In the genomic region with DNA sequence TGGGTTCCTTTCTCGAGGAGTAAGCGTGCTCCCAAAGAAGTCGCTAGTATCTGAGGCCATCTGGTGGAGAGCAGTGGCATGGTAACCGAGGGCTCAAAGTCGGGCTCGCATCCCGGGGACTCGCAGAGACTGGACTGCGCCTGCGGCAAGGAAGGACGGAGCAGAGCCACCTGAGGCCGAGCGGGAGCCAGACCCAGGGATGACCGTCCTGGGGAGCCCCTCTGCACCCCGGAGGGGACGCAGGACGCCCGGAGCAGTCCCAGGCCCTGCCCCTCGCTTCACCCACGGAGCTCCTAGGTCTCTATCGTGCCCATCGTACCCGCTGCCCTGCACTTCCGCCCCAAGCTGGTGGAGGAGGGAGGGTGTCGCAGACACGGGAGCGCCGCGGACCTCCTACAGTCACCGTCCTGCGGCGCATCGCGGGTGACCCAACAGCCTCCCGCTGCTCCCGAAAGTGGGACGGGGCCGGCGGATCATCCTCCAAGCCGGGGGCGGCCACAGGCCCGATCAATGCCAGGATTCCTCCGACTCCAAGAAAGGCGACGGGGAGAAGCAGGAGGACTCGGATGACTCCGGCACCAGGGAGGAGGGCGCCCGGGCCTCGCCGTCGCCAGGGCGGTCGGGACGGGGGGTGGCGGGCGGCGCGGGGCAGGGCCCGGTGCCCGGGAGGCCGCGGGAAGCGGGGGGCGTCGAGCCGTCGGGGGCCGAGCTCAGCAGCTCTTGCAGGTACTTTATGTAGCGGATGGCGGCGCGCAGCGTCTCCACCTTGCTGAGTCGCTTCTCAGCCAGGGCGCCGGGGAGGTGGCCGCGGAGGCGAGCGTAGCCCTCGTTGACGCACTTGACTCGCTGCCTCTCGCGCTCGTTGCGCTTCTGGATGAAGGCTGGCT, we compare ENCODE assay signal across 8 cellular contexts. TPM values are rescaled to one million over a fixed set of nuclear protein-coding genes. Genes with fewer than 3 reads are reported as not detected.
DNase-seq lines count a peak whose midpoint lies in the region; ATAC-seq and TF ChIP-seq lines count a peak whose summit lies in the region.

No MANE protein-coding gene starts in this region.

- TF ChIP-seq CTCF in Calu3 (IDR thresholded peaks at IDR 0.05; ENCODE audit: unreplicated experiment) (peak; percentile 72), PC-9 (conservative IDR thresholded peaks at IDR 0.05) (peak; percentile 88), esophagus muscularis mucosa (IDR thresholded peaks at IDR 0.05) (peak; percentile 81 to 92 (median 83))

- peaks cover 80% of the 10 kb centered on the region for H3K27me3 Mint-ChIP-seq in Calu3 (ENCODE audit: unreplicated experiment)
- no peaks in the 10 kb centered on the region for H3K27me3 Mint-ChIP-seq in activated T-cell treated with anti-CD3 and anti-CD28 coated beads, Interleukin-2, amount 50 U/mL, for 4 hours (ENCODE audit: low read depth)

- H3K4me1 ChIP-seq in PC-9 (replicated peaks; ENCODE audit: insufficient read depth) (no peaks in the 10 kb centered on the region; the same call in 1 of the 2 replicates), esophagus muscularis mucosa (peaks cover 9 to 21% (median 18%) of the 10 kb centered on the region in 4 donors), muscle layer of duodenum (ENCODE audit: control insufficient read depth in 1 of 2, insufficient read depth in 2 of 2, low read length in 2 of 2) (peaks cover 0 to 15% of the 10 kb centered on the region in 2 donors)

- H3K4me3 ChIP-seq in PC-9 (peak overlapping the region; percentile 60), esophagus muscularis mucosa (peak overlapping the region; percentile 59 to 73 (median 70)), muscle layer of duodenum (ENCODE audit: low read depth in 1 of 2, low read length in 2 of 2) (peak overlapping the region; percentile 67 to 70)

- H3K36me3 ChIP-seq in PC-9 (ENCODE audit: low read depth) (no peaks in the 10 kb centered on the region), esophagus muscularis mucosa (no peaks in the 10 kb centered on the region), muscle layer of duodenum (ENCODE audit: control insufficient read depth in 1 of 2, insufficient read depth in 2 of 2, low read length in 2 of 2) (no peaks in the 10 kb centered on the region)

- peak overlapping the region; percentile 76 for H3K4me2 ChIP-seq in PC-9

- ATAC-seq in GM21529 (IDR thresholded peaks at IDR 0.05; ENCODE audit: unreplicated experiment): peak; percentile 97
- peak; percentile 90 for ATAC-seq in activated T-cell treated with anti-CD3 and anti-CD28 coated beads, Interleukin-2, amount 50 U/mL, for 4 hours

- peak overlapping the region; percentile 90 for H3K4me3 Mint-ChIP-seq in Calu3 (ENCODE audit: low read depth, unreplicated experiment)
- H3K4me3 Mint-ChIP-seq in activated T-cell treated with anti-CD3 and anti-CD28 coated beads, Interleukin-2, amount 50 U/mL, for 4 hours: peak overlapping the region; percentile 87

- H3F3A ChIP-seq in PC-9 (ENCODE audit: insufficient read depth, low read depth): no peaks in the 10 kb centered on the region

- intact Hi-C loops in Calu3 (cut with micrococcal nuclease; ENCODE audit: unreplicated experiment): loop anchor here (1.0 to 5.0 kb wide), 3 partner anchors 28 to 492 kb away; a partner anchor contains a TSS
- intact Hi-C loops in PC-9 (cut with micrococcal nuclease; ENCODE audit: unreplicated experiment): loop anchor here (1.0 to 10.0 kb wide), 6 partner anchors 28 to 560 kb away; a partner anchor contains a TSS
- intact Hi-C loops in esophagus muscularis mucosa (cut with DNase I): loop anchor here (1.0 to 5.0 kb wide), 2 partner anchors 25 to 108 kb away; no protein-coding TSS in a partner anchor

- DNase-seq in Calu3 (peak; percentile 95), PC-9 (peak; percentile 90 to 94), esophagus muscularis mucosa (ENCODE audit: extremely low spot score) (peak; percentile 96)
- peak; percentile 60 for DNase-seq in activated T-cell treated with anti-CD3 and anti-CD28 coated beads, Interleukin-2, amount 50 U/mL, for 4 hours
- DNase-seq in stimulated activated CD8-positive, alpha-beta memory T cell treated with anti-CD3 and anti-CD28 coated beads, Interleukin-7, amount 100 ng/mL, for 1 hour (ENCODE audit: low read depth in 2 of 2): peak; percentile 33 to 37

- no TSS peak for BruUV-seq in Calu3 (replicated peaks; lab: Mats Ljungman, UMichigan)
- BruUV-seq in PC-9 (replicated peaks; lab: Mats Ljungman, UMichigan): no TSS peak

- TF ChIP-seq POLR2A in esophagus muscularis mucosa (IDR thresholded peaks at IDR 0.05; ENCODE audit: low read depth): no peak

- H3K27ac ChIP-seq in PC-9: no peak overlapping the region
- peak overlapping the region; percentile 15 to 79 (median 68) for H3K27ac ChIP-seq in esophagus muscularis mucosa (replicated peaks in 1 of 4)
- H3K27ac ChIP-seq in muscle layer of duodenum (ENCODE audit: low read length): no peak overlapping the region

- peak; percentile 97 for TF ChIP-seq RAD21 in Ishikawa (IDR thresholded peaks at IDR 0.05; ENCODE audit: low read depth)

- no peaks in the 10 kb centered on the region for H3K9me3 ChIP-seq in PC-9 (ENCODE audit: insufficient read depth, low read depth)
- no peaks in the 10 kb centered on the region for H3K9me3 ChIP-seq in esophagus muscularis mucosa
- no peaks in the 10 kb centered on the region for H3K9me3 ChIP-seq in muscle layer of duodenum (ENCODE audit: control insufficient read depth in 1 of 2, low read length in 2 of 2)

- no peaks in the 10 kb centered on the region for H3K79me2 ChIP-seq in PC-9 (ENCODE audit: low read depth)

- peak overlapping the region; percentile 96 for H2AFZ ChIP-seq in PC-9

- POLR2A ChIA-PET in PC-9 (lab: Charles Lee; ENCODE audit: unreplicated experiment): interaction anchor here (0.6 kb wide), 1 partner anchor 86 kb away, joined by 7 read pairs; no protein-coding TSS in a partner anchor

- no peaks in the 10 kb centered on the region for H3K9me3 Mint-ChIP-seq in Calu3 (ENCODE audit: low read depth, unreplicated experiment)
- H3K9me3 Mint-ChIP-seq in activated T-cell treated with anti-CD3 and anti-CD28 coated beads, Interleukin-2, amount 50 U/mL, for 4 hours: no peaks in the 10 kb centered on the region

- no peaks in the 10 kb centered on the region for H3K4me1 Mint-ChIP-seq in Calu3 (ENCODE audit: low read depth, unreplicated experiment)
- H3K4me1 Mint-ChIP-seq in activated T-cell treated with anti-CD3 and anti-CD28 coated beads, Interleukin-2, amount 50 U/mL, for 4 hours (ENCODE audit: low read depth): peaks cover 9% of the 10 kb centered on the region

- peak overlapping the region; percentile 81 for H3K27ac Mint-ChIP-seq in Calu3 (ENCODE audit: unreplicated experiment)

- H4K20me1 ChIP-seq in PC-9 (ENCODE audit: insufficient read depth): no peaks in the 10 kb centered on the region

- WGBS in esophagus muscularis mucosa: 0% methylated on average over 13 of the region's 88 CpGs

- no peaks in the 10 kb centered on the region for H3K9me2 ChIP-seq in PC-9 (ENCODE audit: insufficient read depth)

- CTCF ChIA-PET in Calu3 (lab: Charles Lee) (interaction anchor here (0.6 to 2.3 kb wide), 12 partner anchors 10 to 488 kb away, joined by 3 to 26 read pairs (median 4); no protein-coding TSS in a partner anchor), PC-9 (lab: Charles Lee) (interaction anchor here (0.5 to 1.6 kb wide), 11 partner anchors 28 to 1600 kb away, joined by 3 to 11 read pairs (median 4); no protein-coding TSS in a partner anchor)

- no peaks in the 10 kb centered on the region; the same call in 1 of the 2 replicates for H3K27me3 ChIP-seq in PC-9 (ENCODE audit: insufficient read depth, low read depth)
- peaks cover 0 to 16% (median 2%) of the 10 kb centered on the region in 4 donors for H3K27me3 ChIP-seq in esophagus muscularis mucosa
- no peaks in the 10 kb centered on the region for H3K27me3 ChIP-seq in muscle layer of duodenum (ENCODE audit: low read depth, low read length)

- H3K36me3 Mint-ChIP-seq in Calu3 (ENCODE audit: insufficient read depth, unreplicated experiment): peaks cover 14% of the 10 kb centered on the region
- H3K36me3 Mint-ChIP-seq in activated T-cell treated with anti-CD3 and anti-CD28 coated beads, Interleukin-2, amount 50 U/mL, for 4 hours (ENCODE audit: insufficient read depth): no peaks in the 10 kb centered on the region

- TF ChIP-seq EP300 in Ishikawa (IDR thresholded peaks at IDR 0.05; ENCODE audit: borderline replicate concordance) (no peak), esophagus muscularis mucosa (IDR thresholded peaks at IDR 0.05) (no peak)

TF ChIP-seq in Ishikawa, 13 proteins besides CTCF, POLR2A, EP300 and RAD21:
- TF ChIP-seq TCF12 (IDR thresholded peaks at IDR 0.05; ENCODE audit: low read depth) (no peak), ZBTB7A (IDR thresholded peaks at IDR 0.05; ENCODE audit: low read depth) (0 out of 2 replicates have a peak, but pooled peaks have one; percentile 25)
- TF ChIP-seq, protein P1, sequence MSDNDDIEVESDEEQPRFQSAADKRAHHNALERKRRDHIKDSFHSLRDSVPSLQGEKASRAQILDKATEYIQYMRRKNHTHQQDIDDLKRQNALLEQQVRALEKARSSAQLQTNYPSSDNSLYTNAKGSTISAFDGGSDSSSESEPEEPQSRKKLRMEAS (IDR thresholded peaks at IDR 0.05): peak; percentile 77

RNA-seq across cellular contexts. Expression of a gene that starts 2.3 kb away (rescaled TPM):
- total RNA-seq in Calu3 (2022): not detected in 2 replicates
- not detected in 2 replicates for total RNA-seq in PC-9 (2021)
- total RNA-seq in activated T-cell treated with anti-CD3 and anti-CD28 coated beads, Interleukin-2, amount 50 U/mL, for 4 hours: not detected
- total RNA-seq in esophagus muscularis mucosa: not detected

RNA-seq across cellular contexts. Expression of a gene that starts 12.5 kb away (rescaled TPM):
- total RNA-seq in Calu3 (2022) (0.27 TPM in 1 of 2 replicates, not detected in the other), PC-9 (2021) (0.24 and 0.38 TPM in 2 replicates), esophagus muscularis mucosa (not detected)
- not detected for total RNA-seq in activated T-cell treated with anti-CD3 and anti-CD28 coated beads, Interleukin-2, amount 50 U/mL, for 4 hours

RNA-seq across cellular contexts. Expression of a gene that starts 39.8 kb away (rescaled TPM):
- total RNA-seq in Calu3 (2022): 84.0 and 99.5 TPM in 2 replicates
- total RNA-seq in PC-9 (2021): 92.9 and 94.3 TPM in 2 replicates
- 10 to 100 TPM in 1 of 3 donors, 1 to 10 TPM in 2; 9.7 to 14.0 (median 9.9) TPM for total RNA-seq in activated T-cell treated with anti-CD3 and anti-CD28 coated beads, Interleukin-2, amount 50 U/mL, for 4 hours
- total RNA-seq in esophagus muscularis mucosa: 10 to 100 TPM; 40.1 to 56.1 (median 49.5) TPM

Comparison
In these comparisons a context has a peak if more than half of its experiments do, and no peak if none do; other contexts are left out.
1. DNase-seq: peak in every context shown above with its lines; median percentile 96 in esophagus muscularis mucosa; 95 in Calu3; 92 in PC-9; 60 in activated T-cell treated with anti-CD3 and anti-CD28 coated beads, Interleukin-2, amount 50 U/mL, for 4 hours; 35 in stimulated activated CD8-positive, alpha-beta memory T cell treated with anti-CD3 and anti-CD28 coated beads, Interleukin-7, amount 100 ng/mL, for 1 hour.
2. H3K27ac ChIP-seq: peak in esophagus muscularis mucosa (4 of 4); none in PC-9 (single experiment) and muscle layer of duodenum (single experiment).
3. Peak in every context shown above with its lines, with median percentiles within 50 percentile points of each other: CTCF ChIP-seq and H3K4me3 ChIP-seq.